Comparison of ENCODE assay signal across 2 cellular contexts in genomic region chr19:4455742-4456565, GRCh38.
TF ChIP-seq lines count a peak whose summit lies in the region.

No MANE protein-coding gene starts in this region.

TF ChIP-seq in HepG2, 621 proteins besides CTCF, POLR2A, EP300 and RAD21:
- peak; percentile 25 for TF ChIP-seq ZNF883 (CRISPR knock-in tag; IDR thresholded peaks at IDR 0.05; ENCODE audit: not compliant biosample characterization)
- peak; percentile 39; the same call in 1 of the 2 replicates for TF ChIP-seq ZBTB33 (CRISPR knock-in tag; IDR thresholded peaks at IDR 0.05)
- TF ChIP-seq ZNF574 (CRISPR knock-in tag; IDR thresholded peaks at IDR 0.05) = peak; percentile 40; the same call in 1 of the 2 replicates
- TF ChIP-seq STAG1 (CRISPR knock-in tag; IDR thresholded peaks at IDR 0.05) = peak; percentile 21; the same call in 1 of the 2 replicates
- TF ChIP-seq NR2C2 (CRISPR knock-in tag; IDR thresholded peaks at IDR 0.05; ENCODE audit: borderline replicate concordance) = no peak
- no peak for TF ChIP-seq KAT7 (CRISPR knock-in tag; IDR thresholded peaks at IDR 0.05; ENCODE audit: borderline replicate concordance)
- no peak for TF ChIP-seq KDM6A (CRISPR knock-in tag; IDR thresholded peaks at IDR 0.05; ENCODE audit: low read depth)
- TF ChIP-seq KDM5B (CRISPR knock-in tag; IDR thresholded peaks at IDR 0.05; ENCODE audit: borderline replicate concordance) = 0 out of 2 replicates have a peak, but pooled peaks have one; percentile 24

TF ChIP-seq in HEK293T, 16 proteins besides CTCF, POLR2A, EP300 and RAD21:
- TF ChIP-seq FOXA1 (IDR thresholded peaks at IDR 0.05) (no peak), LEF1 (IDR thresholded peaks at IDR 0.05; ENCODE audit: borderline replicate concordance) (no peak), FOXM1 (IDR thresholded peaks at IDR 0.05; ENCODE audit: borderline replicate concordance) (no peak), PKNOX1 (IDR thresholded peaks at IDR 0.05) (no peak), FOXK2 (IDR thresholded peaks at IDR 0.05) (no peak), NFRKB (IDR thresholded peaks at IDR 0.05) (no peak), ZNF384 (IDR thresholded peaks at IDR 0.05) (no peak), BHLHE40 (IDR thresholded peaks at IDR 0.05; ENCODE audit: borderline replicate concordance) (no peak), CTBP1 (IDR thresholded peaks at IDR 0.05; ENCODE audit: borderline replicate concordance) (no peak), TARDBP (IDR thresholded peaks at IDR 0.05) (no peak), HDGF (IDR thresholded peaks at IDR 0.05; ENCODE audit: borderline replicate concordance) (no peak)
